Comparison of ENCODE assay signal across 1 cellular context in genomic region chr11:78857688-78858087, GRCh38.
TF ChIP-seq lines count a peak whose summit lies in the region.

No MANE protein-coding gene starts in this region.

TF ChIP-seq in SK-N-SH treated with all-trans-retinoic acid at 6 μM for 48 hours, 23 proteins besides CTCF, POLR2A, EP300 and RAD21 (continued from another document):
- TF ChIP-seq, protein P1, sequence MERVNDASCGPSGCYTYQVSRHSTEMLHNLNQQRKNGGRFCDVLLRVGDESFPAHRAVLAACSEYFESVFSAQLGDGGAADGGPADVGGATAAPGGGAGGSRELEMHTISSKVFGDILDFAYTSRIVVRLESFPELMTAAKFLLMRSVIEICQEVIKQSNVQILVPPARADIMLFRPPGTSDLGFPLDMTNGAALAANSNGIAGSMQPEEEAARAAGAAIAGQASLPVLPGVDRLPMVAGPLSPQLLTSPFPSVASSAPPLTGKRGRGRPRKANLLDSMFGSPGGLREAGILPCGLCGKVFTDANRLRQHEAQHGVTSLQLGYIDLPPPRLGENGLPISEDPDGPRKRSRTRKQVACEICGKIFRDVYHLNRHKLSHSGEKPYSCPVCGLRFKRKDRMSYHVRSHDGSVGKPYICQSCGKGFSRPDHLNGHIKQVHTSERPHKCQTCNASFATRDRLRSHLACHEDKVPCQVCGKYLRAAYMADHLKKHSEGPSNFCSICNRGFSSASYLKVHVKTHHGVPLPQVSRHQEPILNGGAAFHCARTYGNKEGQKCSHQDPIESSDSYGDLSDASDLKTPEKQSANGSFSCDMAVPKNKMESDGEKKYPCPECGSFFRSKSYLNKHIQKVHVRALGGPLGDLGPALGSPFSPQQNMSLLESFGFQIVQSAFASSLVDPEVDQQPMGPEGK (CRISPR knock-in tag; IDR thresholded peaks at IDR 0.05; ENCODE audit: borderline replicate concordance): 0 out of 2 replicates have a peak, but pooled peaks have one; percentile 40
- TF ChIP-seq ISL1 (CRISPR knock-in tag; IDR thresholded peaks at IDR 0.05): peak; percentile 57
- TF ChIP-seq RARB (CRISPR knock-in tag; IDR thresholded peaks at IDR 0.05): no peak
- TF ChIP-seq BACH2 (CRISPR knock-in tag; IDR thresholded peaks at IDR 0.05; ENCODE audit: borderline replicate concordance): no peak
- no peak for TF ChIP-seq PPARA (CRISPR knock-in tag; IDR thresholded peaks at IDR 0.05; ENCODE audit: borderline replicate concordance)
